In genomic region chr1:10951298-10951697, GRCh38 we compare ENCODE assay signal across 2 cellular contexts.
DNase-seq lines count a peak whose midpoint lies in the region; ATAC-seq, FAIRE-seq and TF ChIP-seq lines count a peak whose summit lies in the region.
"Not testable (repeated sequence)": the region's sequence is repeated elsewhere in the genome, so short reads cannot be mapped to it uniquely, and the experiment has no call there.

No MANE protein-coding gene starts in this region.

- not testable (repeated sequence) for TF ChIP-seq EP300 in K562 (IDR thresholded peaks at IDR 0.05; ENCODE audit: low read length)

- not testable (repeated sequence) for H3K9me1 ChIP-seq in K562 (ENCODE audit: control insufficient read depth, insufficient read depth, low read length)

- not testable (repeated sequence) for H3K27ac ChIP-seq in WERI-Rb-1; K562 (ENCODE audit: extremely low read depth, low read depth, low read length)

- H3K79me2 ChIP-seq in K562 (ENCODE audit: control insufficient read depth, insufficient read depth, low read length): not testable (repeated sequence)

- not testable (repeated sequence) for H3K9ac ChIP-seq in K562 (ENCODE audit: insufficient read depth in 1 of 2, low read depth in 2 of 2, low read length in 2 of 2)

- H3K27me3 ChIP-seq in WERI-Rb-1 (ENCODE audit: insufficient read depth, low read depth, severe bottlenecking): not testable (repeated sequence)
- H3K27me3 ChIP-seq in K562 (ENCODE audit: control insufficient read depth in 2 of 2, insufficient read depth in 2 of 2, low read length in 2 of 2): peaks cover 61 to 82% of the 10 kb centered on the region in 2 experiments

- H3K36me3 ChIP-seq in WERI-Rb-1; K562 (ENCODE audit: control insufficient read depth, insufficient read depth, low read length): not testable (repeated sequence)

- not testable (repeated sequence) for BruUV-seq in K562 (replicated peaks; lab: Mats Ljungman, UMichigan)

- H3K4me1 ChIP-seq in K562 (replicated peaks in 1 of 2; ENCODE audit: control insufficient read depth in 2 of 2, insufficient read depth in 2 of 2, low read length in 2 of 2): peaks cover 0 to 11% of the 10 kb centered on the region in 2 experiments; a peak in 1 of 5 replicates

- FAIRE-seq in K562 (lab: Jason Lieb, UNC): not testable (repeated sequence)

- TF ChIP-seq POLR2A in K562 (conservative IDR thresholded peaks at IDR 0.05): not testable (repeated sequence)

- 8% methylated on average over 7 of the region's 7 CpGs for WGBS in K562 (ENCODE audit: insufficient coverage, low coverage, missing lambda C conversion rate)

- not testable (repeated sequence) for H3K4me3 ChIP-seq in WERI-Rb-1 (ENCODE audit: low read depth, low read length); K562

- TF ChIP-seq RAD21 in K562 (CRISPR knock-in tag; conservative IDR thresholded peaks at IDR 0.05 in 1 of 2, IDR thresholded peaks at IDR 0.05 in 1 of 2): not testable (repeated sequence)

- POLR2A ChIA-PET in K562 (lab: Yijun Ruan, JAX): not testable (repeated sequence)

- CTCF ChIA-PET in K562 (lab: Yijun Ruan, JAX; ENCODE audit: low intra/inter-chr PET ratio): not testable (repeated sequence)

- in situ Hi-C loops in K562 (cut with MboI): not testable (repeated sequence)

- intact Hi-C loops in K562 (cut with micrococcal nuclease): not testable (repeated sequence)

- TF ChIP-seq CTCF in WERI-Rb-1 (IDR thresholded peaks at IDR 0.05; ENCODE audit: low read depth, low read length); K562 (IDR thresholded peaks at IDR 0.05 in 2 of 3, conservative IDR thresholded peaks at IDR 0.05 in 1 of 3; ENCODE audit: insufficient read depth in 2 of 3, low read depth in 1 of 3, low read length in 3 of 3): not testable (repeated sequence)

- H3K4me2 ChIP-seq in K562 (ENCODE audit: insufficient read depth, low read length): not testable (repeated sequence)

- not testable (repeated sequence) for ATAC-seq in K562

- H4K20me1 ChIP-seq in K562 (replicated peaks; ENCODE audit: control insufficient read depth, insufficient read depth, low read length): not testable (repeated sequence)

- H3K9me3 ChIP-seq in WERI-Rb-1 (ENCODE audit: severe bottlenecking); K562 (replicated peaks; ENCODE audit: control insufficient read depth, insufficient read depth, low read depth, low read length): not testable (repeated sequence)

- not testable (repeated sequence) for H2AFZ ChIP-seq in K562 (ENCODE audit: low read depth, low read length)

- DNase-seq in WERI-Rb-1: peak; percentile 28
- not testable (repeated sequence) for DNase-seq in K562 (ENCODE audit: extremely low read depth in 1 of 4, low spot score in 3 of 4)

TF ChIP-seq in K562, 482 proteins besides CTCF, POLR2A, EP300 and RAD21:
- TF ChIP-seq ATF3 (IDR thresholded peaks at IDR 0.05): peak; percentile 64
- TF ChIP-seq ATF3 (CRISPR knock-in tag; conservative IDR thresholded peaks at IDR 0.05); CEBPG (tag; conservative IDR thresholded peaks at IDR 0.05 in 1 of 2, IDR thresholded peaks at IDR 0.05 in 1 of 2): not testable (repeated sequence)
- peak; percentile 23; the same call in 1 of the 2 replicates for TF ChIP-seq CEBPB (tag; IDR thresholded peaks at IDR 0.05)
- peak; percentile 37; the same call in 1 of the 2 replicates for TF ChIP-seq CEBPG (CRISPR knock-in tag; IDR thresholded peaks at IDR 0.05)
